ENCODE assay signal across 14 cellular contexts in genomic region chr13:40130871-40131636, GRCh38.
DNase-seq lines count a peak whose midpoint lies in the region; ATAC-seq and TF ChIP-seq lines count a peak whose summit lies in the region.
"Had no signal": no experiment of that assay in that cellular context is flagged by ENCODE, and none has a peak within 500 bp of the region (broad histone marks: within the 10 kb centered on the region; RNA-seq: fewer than 3 reads in every experiment).

No MANE protein-coding gene starts in this region.

- no peak for TF ChIP-seq CTCF in mucosa of descending colon (IDR thresholded peaks at IDR 0.05)
- no peak for TF ChIP-seq CTCF in suprapubic skin (IDR thresholded peaks at IDR 0.05)
- TF ChIP-seq CTCF in lower lobe of right lung (IDR thresholded peaks at IDR 0.05), result no peak
- no peak for TF ChIP-seq CTCF in spleen (IDR thresholded peaks at IDR 0.05 in 8 of 11, conservative IDR thresholded peaks at IDR 0.05 in 3 of 11)

- ATAC-seq in mucosa of descending colon (peak; percentile 86), lower lobe of right lung (no peak)

- no peak for TF ChIP-seq EP300 in suprapubic skin (IDR thresholded peaks at IDR 0.05)

- H3K36me3 Mint-ChIP-seq in activated CD4-positive, alpha-beta T cell treated with anti-CD3 and anti-CD28 coated beads, Interleukin-2, amount 10 ng/mL, durations not matched to agents 24 days and 14 days (ENCODE audit: low read depth), result peaks cover 24% of the 10 kb centered on the region

- no peak overlapping the region for H3K27ac Mint-ChIP-seq in activated CD4-positive, alpha-beta T cell treated with anti-CD3 and anti-CD28 coated beads, Interleukin-2, amount 10 ng/mL, durations not matched to agents 24 days and 14 days

- H3K4me3 ChIP-seq in MG63, result no peak overlapping the region
- no peak overlapping the region for H3K4me3 ChIP-seq in mucosa of descending colon
- no peak overlapping the region for H3K4me3 ChIP-seq in suprapubic skin
- H3K4me3 ChIP-seq in lower lobe of right lung, result no peak overlapping the region
- no peak overlapping the region for H3K4me3 ChIP-seq in spleen
- H3K4me3 ChIP-seq: ascending aorta had no signal

- WGBS in suprapubic skin, result 92% methylated on average over 6 of the region's 6 CpGs
- WGBS in spleen, 5 donors, result 85 to 94% (median 90%) methylated on average over 6 of the region's 6 CpGs

- H3K9me3 ChIP-seq in MG63 (no peaks in the 10 kb centered on the region), mucosa of descending colon (no peaks in the 10 kb centered on the region), suprapubic skin (no peaks in the 10 kb centered on the region), lower lobe of right lung (no peaks in the 10 kb centered on the region), spleen (no peaks in the 10 kb centered on the region)
- H3K9me3 ChIP-seq: ascending aorta had no signal

- H3K27ac ChIP-seq in suprapubic skin (no peak overlapping the region), lower lobe of right lung (no peak overlapping the region), spleen (no peak overlapping the region)
- H3K27ac ChIP-seq: ascending aorta had no signal

- H3K36me3 ChIP-seq in MG63, result no peaks in the 10 kb centered on the region
- no peaks in the 10 kb centered on the region for H3K36me3 ChIP-seq in mucosa of descending colon (ENCODE audit: low read depth)
- no peaks in the 10 kb centered on the region for H3K36me3 ChIP-seq in suprapubic skin
- no peaks in the 10 kb centered on the region for H3K36me3 ChIP-seq in lower lobe of right lung
- H3K36me3 ChIP-seq in spleen, result no peaks in the 10 kb centered on the region
- H3K36me3 ChIP-seq: ascending aorta had no signal

- H3K4me1 ChIP-seq in mucosa of descending colon (ENCODE audit: low read depth) (no peaks in the 10 kb centered on the region), suprapubic skin (peaks cover 3% of the 10 kb centered on the region), lower lobe of right lung (peaks cover 5% of the 10 kb centered on the region), spleen (peaks cover 0 to 29% (median 20%) of the 10 kb centered on the region in 6 donors)

- TF ChIP-seq POLR2A in suprapubic skin (IDR thresholded peaks at IDR 0.05) (no peak), spleen (IDR thresholded peaks at IDR 0.05) (no peak)

- DNase-seq in activated CD4-positive, alpha-beta T cell treated with anti-CD3 and anti-CD28 coated beads for 4 hours, result peak; percentile 29 to 39
- no peak for DNase-seq in activated CD4-positive, alpha-beta T cell treated with anti-CD3 and anti-CD28 coated beads, Interleukin-2, amount 10 ng/mL, durations not matched to agents 24 days and 14 days
- DNase-seq in MG63 (peak; percentile 49), dermis microvascular lymphatic vessel endothelial cell (ENCODE audit: low read depth in 2 of 2) (peak; percentile 98), mucosa of descending colon (no peak), suprapubic skin (ENCODE audit: low spot score in 2 of 2) (no peak), lower lobe of right lung (no peak), spleen (no peak)
- DNase-seq: DMS79, erythroblast, NCI-H774, substantia nigra had no signal

- H3K9me3 Mint-ChIP-seq in activated CD4-positive, alpha-beta T cell treated with anti-CD3 and anti-CD28 coated beads, Interleukin-2, amount 10 ng/mL, durations not matched to agents 24 days and 14 days, result peaks cover 13% of the 10 kb centered on the region

- no peak overlapping the region for H3K4me3 Mint-ChIP-seq in activated CD4-positive, alpha-beta T cell treated with anti-CD3 and anti-CD28 coated beads, Interleukin-2, amount 10 ng/mL, durations not matched to agents 24 days and 14 days
- H3K4me3 Mint-ChIP-seq: neural crest cell had no signal

- peaks cover 50% of the 10 kb centered on the region for H3K4me1 Mint-ChIP-seq in activated CD4-positive, alpha-beta T cell treated with anti-CD3 and anti-CD28 coated beads, Interleukin-2, amount 10 ng/mL, durations not matched to agents 24 days and 14 days

- intact Hi-C loops in activated CD4-positive, alpha-beta T cell treated with anti-CD3 and anti-CD28 coated beads, Interleukin-2, amount 10 ng/mL, durations not matched to agents 24 days and 14 days (cut with micrococcal nuclease), result no loop called here
- intact Hi-C loops in mucosa of descending colon (cut with DNase I, micrococcal nuclease), result no loop called here
- intact Hi-C loops in lower lobe of right lung (cut with DNase I), result no loop called here
- intact Hi-C loops in spleen (cut with DNase I; ENCODE audit: low total_unique reads), result no loop called here

- no peaks in the 10 kb centered on the region for H3K27me3 ChIP-seq in MG63
- no peaks in the 10 kb centered on the region for H3K27me3 ChIP-seq in suprapubic skin
- no peaks in the 10 kb centered on the region for H3K27me3 ChIP-seq in lower lobe of right lung (ENCODE audit: low read depth)
- H3K27me3 ChIP-seq in spleen (replicated peaks in 1 of 7), result no peaks in the 10 kb centered on the region
- H3K27me3 ChIP-seq: ascending aorta had no signal

- H3K27me3 Mint-ChIP-seq in activated CD4-positive, alpha-beta T cell treated with anti-CD3 and anti-CD28 coated beads, Interleukin-2, amount 10 ng/mL, durations not matched to agents 24 days and 14 days, result no peaks in the 10 kb centered on the region

Comparison
In these comparisons a context has a peak if more than half of its experiments do, and no peak if none do; other contexts are left out.
1. DNase-seq: peak in activated CD4-positive, alpha-beta T cell treated with anti-CD3 and anti-CD28 coated beads for 4 hours (2 of 2), MG63 (single experiment) and dermis microvascular lymphatic vessel endothelial cell (2 of 2); none in activated CD4-positive, alpha-beta T cell treated with anti-CD3 and anti-CD28 coated beads, Interleukin-2, amount 10 ng/mL, durations not matched to agents 24 days and 14 days (single experiment), mucosa of descending colon (0 of 3), suprapubic skin (0 of 2), lower lobe of right lung (single experiment) and spleen (single experiment).